19 cellular contexts compared by ENCODE assay signal in genomic region chr1:46084553-46085448, GRCh38. TPM values are rescaled to one million over a fixed set of nuclear protein-coding genes. Genes with fewer than 3 reads are reported as not detected.
DNase-seq lines count a peak whose midpoint lies in the region; ATAC-seq, FAIRE-seq and TF ChIP-seq lines count a peak whose summit lies in the region.
"Had no signal": no experiment of that assay in that cellular context is flagged by ENCODE, and none has a peak within 500 bp of the region (broad histone marks: within the 10 kb centered on the region; RNA-seq: fewer than 3 reads in every experiment).

No MANE protein-coding gene starts in this region.

- H3K4me1 ChIP-seq in ACC112 (ENCODE audit: control insufficient read depth, insufficient read depth, low read length, unreplicated experiment) (peaks cover 25% of the 10 kb centered on the region), HEK293 (ENCODE audit: control insufficient read depth, insufficient read depth, low read length) (no peaks in the 10 kb centered on the region; the same call in 1 of the 2 replicates), astrocyte (ENCODE audit: insufficient read depth, low read length) (peaks cover 14% of the 10 kb centered on the region), foreskin keratinocyte (peaks cover 22% of the 10 kb centered on the region), thyroid gland (no peaks in the 10 kb centered on the region)

- no peak for FAIRE-seq in astrocyte (lab: Jason Lieb, UNC)
- FAIRE-seq: kidney had no signal

- H3K36me3 Mint-ChIP-seq in astrocyte (ENCODE audit: low read depth, unreplicated experiment): peaks cover 3% of the 10 kb centered on the region

- peak; percentile 44 for DNase-seq in astrocyte (ENCODE audit: low read depth)
- DNase-seq in foreskin keratinocyte: peak; percentile 61 to 79
- no peak for DNase-seq in NCI-H1417 treated with DMSO at 0.1 percent for 48 hours (lab: John Stamatoyannopoulos, UW)
- no peak for DNase-seq in thyroid gland
- DNase-seq in OCI-M2 (lab: John Stamatoyannopoulos, UW; ENCODE audit: unreplicated experiment): no peak
- DNase-seq: activated CD4-positive, alpha-beta T cell treated with anti-CD3 and anti-CD28 coated beads for 36 hours; activated T-cell treated with anti-CD3 and anti-CD28 coated beads, Interleukin-2, amount 50 U/mL, for 1 hour; amniotic stem cell; dermis blood vessel endothelial cell; foreskin melanocyte; kidney; mucosa of descending colon; NCI-H1092; NCI-H345; stimulated activated CD4-positive, alpha-beta T cell treated with anti-CD3 and anti-CD28 coated beads, Interleukin-15, amount 100 ng/mL, for 24 hours; T-helper 1 cell had no signal

- H3K27me3 Mint-ChIP-seq in astrocyte (ENCODE audit: low read depth, unreplicated experiment): no peaks in the 10 kb centered on the region

- POLR2A ChIA-PET in HEK293 (lab: Yijun Ruan, JAX): interaction anchor here (0.6 to 0.8 kb wide), 2 partner anchors 9 to 59 kb away, joined by 3 to 4 read pairs; no protein-coding TSS in a partner anchor

- no peak for TF ChIP-seq CTCF in HEK293 (tag by site-specific recombination; IDR thresholded peaks at IDR 0.05)
- TF ChIP-seq CTCF in astrocyte (IDR thresholded peaks at IDR 0.05; ENCODE audit: insufficient read depth, low read depth, low read length): no peak
- no peak for TF ChIP-seq CTCF in foreskin keratinocyte (conservative IDR thresholded peaks at IDR 0.05)
- TF ChIP-seq CTCF in thyroid gland (IDR thresholded peaks at IDR 0.05): no peak

- H3K27me3 ChIP-seq in ACC112 (ENCODE audit: insufficient read depth, low read length): no peaks in the 10 kb centered on the region
- H3K27me3 ChIP-seq in astrocyte (ENCODE audit: insufficient read depth, low read length): no peaks in the 10 kb centered on the region
- H3K27me3 ChIP-seq in foreskin keratinocyte: no peaks in the 10 kb centered on the region
- no peaks in the 10 kb centered on the region for H3K27me3 ChIP-seq in thyroid gland

- H3K4me1 Mint-ChIP-seq in astrocyte (ENCODE audit: low read depth, unreplicated experiment): peaks cover 29% of the 10 kb centered on the region
- H3K4me1 Mint-ChIP-seq: activated CD4-positive, alpha-beta T cell treated with anti-CD3 and anti-CD28 coated beads for 36 hours had no signal

- H3K36me3 ChIP-seq in ACC112 (ENCODE audit: insufficient read depth, low read length) (0 out of 2 replicates have a peak, but pooled peaks cover 4% of the 10 kb centered on the region), HEK293 (ENCODE audit: control insufficient read depth in 2 of 2, insufficient read depth in 1 of 2, low read length in 2 of 2) (no peaks in the 10 kb centered on the region), astrocyte (ENCODE audit: insufficient read depth, low read length) (no peaks in the 10 kb centered on the region), thyroid gland (no peaks in the 10 kb centered on the region)

- intact Hi-C loops in thyroid gland (cut with DNase I): no loop called here

- H4K20me1 ChIP-seq in astrocyte (ENCODE audit: insufficient read depth, low read length): peaks cover 45% of the 10 kb centered on the region

- CTCF ChIA-PET in HEK293 (lab: Yijun Ruan, JAX): interaction anchor here (1.0 to 1.4 kb wide), 3 partner anchors 44 to 139 kb away, joined by 3 to 4 read pairs (median 3); no protein-coding TSS in a partner anchor

- WGBS in thyroid gland, 2 donors: 82 to 89% methylated on average over 1 of the region's 1 CpG

- H3K79me2 ChIP-seq in ACC112 (ENCODE audit: control insufficient read depth, insufficient read depth, low read length, unreplicated experiment) (peaks cover 3% of the 10 kb centered on the region), astrocyte (ENCODE audit: insufficient read depth, low read length) (peaks cover 56% of the 10 kb centered on the region)

- H3K27ac ChIP-seq in ACC112 (ENCODE audit: low read depth, low read length) (peak overlapping the region; percentile 77), HEK293 (ENCODE audit: extremely low read depth, low read depth, low read length) (no peak overlapping the region), astrocyte (ENCODE audit: low read depth, low read length) (peak overlapping the region; percentile 53), foreskin keratinocyte (peak overlapping the region; percentile 66), thyroid gland (no peak overlapping the region)

- peak overlapping the region; percentile 9 for H3K4me3 Mint-ChIP-seq in astrocyte (ENCODE audit: unreplicated experiment)
- H3K4me3 Mint-ChIP-seq: activated CD4-positive, alpha-beta T cell treated with anti-CD3 and anti-CD28 coated beads for 36 hours had no signal

- H3K27ac Mint-ChIP-seq in astrocyte (ENCODE audit: unreplicated experiment): peak overlapping the region; percentile 22
- H3K27ac Mint-ChIP-seq: activated CD4-positive, alpha-beta T cell treated with anti-CD3 and anti-CD28 coated beads for 36 hours had no signal

- peak overlapping the region; percentile 48 for H2AFZ ChIP-seq in ACC112 (ENCODE audit: low read length, unreplicated experiment)
- H2AFZ ChIP-seq in astrocyte (ENCODE audit: low read depth, low read length): no peak overlapping the region

- no peaks in the 10 kb centered on the region for H3K9me3 Mint-ChIP-seq in astrocyte (ENCODE audit: unreplicated experiment)

- H3K9me3 ChIP-seq in HEK293 (ENCODE audit: control insufficient read depth, insufficient read depth, low read depth, low read length) (no peaks in the 10 kb centered on the region), astrocyte (ENCODE audit: insufficient read depth, low read depth, low read length) (no peaks in the 10 kb centered on the region), thyroid gland (no peaks in the 10 kb centered on the region)
- H3K9me3 ChIP-seq: mucosa of descending colon had no signal

- TF ChIP-seq POLR2A in thyroid gland (IDR thresholded peaks at IDR 0.05): no peak

- H3K4me2 ChIP-seq in astrocyte (ENCODE audit: low read length): peak overlapping the region; percentile 56

- peak overlapping the region; percentile 44 for H3K4me3 ChIP-seq in ACC112 (ENCODE audit: low read depth, low read length)
- H3K4me3 ChIP-seq in HEK293 (ENCODE audit: low read depth, low read length): no peak overlapping the region
- no peak overlapping the region for H3K4me3 ChIP-seq in astrocyte (ENCODE audit: insufficient read depth, low read depth, low read length)
- H3K4me3 ChIP-seq in thyroid gland (replicated peaks in 1 of 3): no peak overlapping the region
- H3K4me3 ChIP-seq: mucosa of descending colon had no signal

- no peak overlapping the region for H3K9ac ChIP-seq in astrocyte (ENCODE audit: low read length)

- ATAC-seq in foreskin keratinocyte (peak; percentile 92), GM18520 (IDR thresholded peaks at IDR 0.05; ENCODE audit: unreplicated experiment) (no peak)
- ATAC-seq: activated CD4-positive, alpha-beta T cell treated with anti-CD3 and anti-CD28 coated beads for 36 hours; mucosa of descending colon had no signal

TF ChIP-seq in HEK293, 187 proteins besides CTCF, POLR2A, EP300 and RAD21:
- 0 out of 2 replicates have a peak, but pooled peaks have one; percentile 28 for TF ChIP-seq ZFP37 (tag by site-specific recombination; IDR thresholded peaks at IDR 0.05)
- TF ChIP-seq BCL11B (tag by site-specific recombination; IDR thresholded peaks at IDR 0.05; ENCODE audit: low read depth): no peak

RNA-seq across cellular contexts. Expression of gene PIK3R3, which starts 47.6 kb away (rescaled TPM):
- total RNA-seq in astrocyte (55.5 and 68.4 TPM in 2 replicates), foreskin keratinocyte (4.9 TPM in 2 replicates), thyroid gland (10 to 100 TPM; 16.0 to 36.2 (median 20.9) TPM)
- polyA plus RNA-seq in foreskin keratinocyte: 1.9 and 2.3 TPM in 2 replicates

Comparison
In these comparisons a context has a peak if more than half of its experiments do, and no peak if none do; other contexts are left out.
1. H3K27ac ChIP-seq: peak in ACC112 (single experiment), astrocyte (single experiment) and foreskin keratinocyte (single experiment); none in HEK293 (single experiment) and thyroid gland (0 of 3).
2. DNase-seq: peak in astrocyte (single experiment) and foreskin keratinocyte (2 of 2); none in NCI-H1417 treated with DMSO at 0.1 percent for 48 hours (single experiment), thyroid gland (0 of 2) and OCI-M2 (single experiment).